ENCODE assay signal across 15 cellular contexts in the genomic region with DNA sequence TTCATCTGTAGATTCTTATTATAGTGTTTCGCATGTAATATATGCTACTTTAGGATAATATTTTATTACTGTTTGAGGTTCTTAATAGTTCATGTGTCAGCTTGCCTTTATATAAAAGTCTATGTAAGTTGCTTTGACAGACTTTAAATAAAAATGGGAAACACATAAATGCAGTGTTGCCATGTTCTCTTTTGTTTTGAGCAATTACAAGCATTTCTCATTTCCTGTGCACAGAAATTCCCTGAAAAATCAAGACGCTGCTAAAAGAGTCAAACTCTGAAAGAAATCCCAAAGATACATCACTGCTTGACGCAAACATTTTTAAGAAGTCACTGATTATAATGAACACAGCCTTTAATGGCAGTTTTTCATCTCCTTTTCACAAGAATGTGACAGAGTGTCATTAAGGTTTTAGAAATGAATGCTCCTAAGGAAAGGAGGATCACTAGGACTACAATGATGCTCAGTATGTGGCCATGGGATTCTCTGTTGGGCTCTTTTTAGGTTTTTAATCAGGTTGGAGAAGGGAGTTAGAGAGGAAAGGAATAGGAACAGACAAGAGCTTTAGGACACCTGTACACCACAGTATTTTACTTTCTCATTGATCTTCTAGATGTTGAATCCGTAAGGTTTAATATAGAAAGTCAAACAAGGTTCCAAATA. TPM values are rescaled to one million over a fixed set of nuclear protein-coding genes. Genes with fewer than 3 reads are reported as not detected.
DNase-seq lines count a peak whose midpoint lies in the region; ATAC-seq and TF ChIP-seq lines count a peak whose summit lies in the region.
"Had no signal": no experiment of that assay in that cellular context is flagged by ENCODE, and none has a peak within 500 bp of the region (broad histone marks: within the 10 kb centered on the region; RNA-seq: fewer than 3 reads in every experiment).

No MANE protein-coding gene starts in this region.

- ATAC-seq in effector memory CD8-positive, alpha-beta T cell (replicated peaks), result no peak
- ATAC-seq in HG02623 (IDR thresholded peaks at IDR 0.05; ENCODE audit: unreplicated experiment), result no peak
- ATAC-seq: CD8-positive, alpha-beta T cell had no signal

- H3K4me1 Mint-ChIP-seq in Caco-2 (ENCODE audit: low read depth, unreplicated experiment) (no peaks in the 10 kb centered on the region), endothelial cell (ENCODE audit: unreplicated experiment) (peaks cover 17% of the 10 kb centered on the region)
- peaks cover 16 to 29% of the 10 kb centered on the region in 2 donors for H3K4me1 Mint-ChIP-seq in effector memory CD8-positive, alpha-beta T cell (ENCODE audit: low read depth in 2 of 2)

- CTCF ChIA-PET in A673 (lab: Charles Lee), result no interaction called here
- CTCF ChIA-PET in Caco-2 (lab: Charles Lee), result no interaction called here

- peaks cover 60% of the 10 kb centered on the region for H3K4me1 ChIP-seq in A673 (ENCODE audit: insufficient read depth, low read length, poor library complexity, severe bottlenecking)
- H3K4me1 ChIP-seq in Caco-2, result no peaks in the 10 kb centered on the region

- peak overlapping the region; percentile 81 for H3K27ac ChIP-seq in A673 (ENCODE audit: low read depth, low read length, poor library complexity, severe bottlenecking)
- H3K27ac ChIP-seq: PC-9 had no signal

- H3K27me3 ChIP-seq in A673 (replicated peaks; ENCODE audit: insufficient read depth, low read depth, low read length, poor library complexity) (no peaks in the 10 kb centered on the region), Caco-2 (replicated peaks; ENCODE audit: control insufficient read depth, insufficient read depth, low read length) (no peaks in the 10 kb centered on the region)

- no peak overlapping the region for H3K4me3 ChIP-seq in A673 (ENCODE audit: low read depth, low read length, poor library complexity, severe bottlenecking)
- no peak overlapping the region for H3K4me3 ChIP-seq in Caco-2 (ENCODE audit: low read depth, low read length)
- H3K4me3 ChIP-seq: PC-9 had no signal

- POLR2A ChIA-PET in A673 (lab: Charles Lee; ENCODE audit: low non-redundant PET), result no interaction called here
- POLR2A ChIA-PET in Caco-2 (lab: Charles Lee), result interaction anchor here (0.8 kb wide), 1 partner anchor 304 kb away, joined by 5 read pairs; no protein-coding TSS in a partner anchor

- peaks cover 11% of the 10 kb centered on the region for H3K36me3 Mint-ChIP-seq in Caco-2 (ENCODE audit: insufficient read depth, unreplicated experiment)
- H3K36me3 Mint-ChIP-seq in endothelial cell (ENCODE audit: low read depth, unreplicated experiment), result no peaks in the 10 kb centered on the region
- peaks cover 9% of the 10 kb centered on the region for H3K36me3 Mint-ChIP-seq in effector memory CD8-positive, alpha-beta T cell (ENCODE audit: insufficient read depth)

- TF ChIP-seq POLR2A in erythroblast (IDR thresholded peaks at IDR 0.05; ENCODE audit: low read length), result no peak

- H3K36me3 ChIP-seq in A673 (ENCODE audit: insufficient read depth, low read length, poor library complexity, severe bottlenecking), result peaks cover 4% of the 10 kb centered on the region
- H3K36me3 ChIP-seq in Caco-2 (ENCODE audit: control insufficient read depth, insufficient read depth, low read length), result no peaks in the 10 kb centered on the region

- no peak overlapping the region for H3K4me3 Mint-ChIP-seq in Caco-2 (ENCODE audit: unreplicated experiment)
- H3K4me3 Mint-ChIP-seq in endothelial cell (ENCODE audit: unreplicated experiment), result no peak overlapping the region
- H3K4me3 Mint-ChIP-seq in effector memory CD8-positive, alpha-beta T cell, result no peak overlapping the region
- H3K4me3 Mint-ChIP-seq: CD8-positive, alpha-beta T cell had no signal

- intact Hi-C loops in A673 (cut with micrococcal nuclease; ENCODE audit: unreplicated experiment), result loop anchor here (5.0 to 10.0 kb wide), 5 partner anchors 43 to 233 kb away; no protein-coding TSS in a partner anchor
- intact Hi-C loops in Caco-2 (cut with micrococcal nuclease; ENCODE audit: unreplicated experiment), result no loop called here

- H3K27me3 Mint-ChIP-seq in Caco-2 (ENCODE audit: insufficient read depth, unreplicated experiment) (no peaks in the 10 kb centered on the region), endothelial cell (ENCODE audit: unreplicated experiment) (no peaks in the 10 kb centered on the region)
- no peaks in the 10 kb centered on the region for H3K27me3 Mint-ChIP-seq in effector memory CD8-positive, alpha-beta T cell

- DNase-seq in A673 (ENCODE audit: low spot score) (peak; percentile 87), Caco-2 (no peak), NCI-H69 (lab: John Stamatoyannopoulos, UW) (peak; percentile 17), endothelial cell (ENCODE audit: low spot score) (no peak), cortex of kidney (lab: John Stamatoyannopoulos, UW) (no peak), erythroblast (lab: John Stamatoyannopoulos, UW) (no peak)
- no peak for DNase-seq in effector memory CD8-positive, alpha-beta T cell
- DNase-seq: AML-193; CD8-positive, alpha-beta T cell; IMR-90; NCI-H146; NCI-H2107; NCI-H345; PC-9 had no signal

- no peak overlapping the region for H3K27ac Mint-ChIP-seq in Caco-2 (ENCODE audit: unreplicated experiment)
- peak overlapping the region; percentile 40 for H3K27ac Mint-ChIP-seq in endothelial cell (ENCODE audit: unreplicated experiment)
- H3K27ac Mint-ChIP-seq in effector memory CD8-positive, alpha-beta T cell, result peak overlapping the region in 1 of 2 donors; percentile 26
- H3K27ac Mint-ChIP-seq: CD8-positive, alpha-beta T cell had no signal

- H3K9me3 Mint-ChIP-seq in Caco-2 (ENCODE audit: unreplicated experiment) (no peaks in the 10 kb centered on the region), endothelial cell (ENCODE audit: unreplicated experiment) (no peaks in the 10 kb centered on the region)
- H3K9me3 Mint-ChIP-seq in effector memory CD8-positive, alpha-beta T cell, result no peaks in the 10 kb centered on the region
- H3K9me3 Mint-ChIP-seq: CD8-positive, alpha-beta T cell had no signal

- no peak for TF ChIP-seq CTCF in A673 (conservative IDR thresholded peaks at IDR 0.05; ENCODE audit: low read depth, low read length)
- no peak for TF ChIP-seq CTCF in Caco-2 (IDR thresholded peaks at IDR 0.05; ENCODE audit: insufficient read depth in 1 of 2, low read depth in 1 of 2, low read length in 1 of 2, severe bottlenecking in 1 of 2, unreplicated experiment in 1 of 2)
- no peak for TF ChIP-seq CTCF in endothelial cell (IDR thresholded peaks at IDR 0.05; ENCODE audit: unreplicated experiment)

- BruUV-seq in A673 (replicated peaks; lab: Mats Ljungman, UMichigan) (TSS peak; percentile 19), Caco-2 (replicated peaks; lab: Mats Ljungman, UMichigan) (TSS peak; percentile 5)

- H3K9me3 ChIP-seq in A673 (ENCODE audit: low read depth, low read length, poor library complexity, severe bottlenecking) (no peaks in the 10 kb centered on the region), Caco-2 (no peaks in the 10 kb centered on the region)

RNA-seq across cellular contexts. Expression of gene ZCCHC7, which starts 29.4 kb away (rescaled TPM):
- total RNA-seq in A673 (2021) (26.0 and 27.9 TPM in 2 replicates), Caco-2 (2022) (22.0 and 23.2 TPM in 2 replicates), endothelial cell (ENCODE audit: unreplicated experiment) (12.0 TPM)

Comparison
In these comparisons a context has a peak if more than half of its experiments do, and no peak if none do; other contexts are left out.
1. DNase-seq: peak in A673 (single experiment) and NCI-H69 (single experiment); none in Caco-2 (0 of 2), endothelial cell (single experiment), cortex of kidney (single experiment), effector memory CD8-positive, alpha-beta T cell (0 of 3) and erythroblast (0 of 2).